ENCODE assay signal across 9 cellular contexts in the genomic region with DNA sequence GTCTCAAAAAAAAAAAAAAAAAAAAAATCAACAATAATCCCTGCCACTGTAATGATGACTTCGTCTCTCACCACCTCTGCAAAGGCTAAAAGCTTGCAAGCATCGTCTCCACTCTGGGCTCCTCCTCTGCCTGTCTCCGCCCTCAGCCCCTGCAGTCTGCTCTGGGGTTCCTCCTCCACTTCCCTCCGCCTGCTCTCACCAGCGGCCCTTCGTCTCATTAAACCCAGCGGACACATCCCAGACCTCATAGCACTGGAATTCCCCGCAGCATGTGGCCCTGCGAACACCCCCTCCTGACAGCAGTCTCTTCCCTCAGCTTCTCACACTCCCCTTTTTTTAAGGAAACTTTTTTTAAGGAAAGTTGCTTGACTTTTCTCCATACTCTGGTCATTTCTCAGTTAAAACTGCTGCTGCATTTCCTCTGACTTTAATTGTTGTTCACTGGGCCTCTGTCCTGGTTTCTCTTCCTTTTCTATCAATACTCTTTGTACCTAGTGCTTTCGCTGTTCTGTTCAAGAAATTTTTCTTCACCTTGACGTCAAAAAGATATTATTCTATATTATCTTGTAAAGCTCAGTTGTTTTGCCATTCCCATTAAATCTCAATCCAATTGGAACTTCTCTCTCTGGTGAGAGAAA.
A peak's percentile ranks its signal among the peaks of the same experiment; 100 is the strongest.
DNase-seq lines count a peak whose midpoint lies in the region; ATAC-seq and TF ChIP-seq lines count a peak whose summit lies in the region.
"Had no signal": no experiment of that assay in that cellular context is flagged by ENCODE, and none has a peak within 500 bp of the region (broad histone marks: within the 10 kb centered on the region; RNA-seq: fewer than 3 reads in every experiment).

No MANE protein-coding gene starts in this region.

- no peaks in the 10 kb centered on the region for H3K9me3 ChIP-seq in left lung
- no peaks in the 10 kb centered on the region for H3K9me3 ChIP-seq in uterus

- no peaks in the 10 kb centered on the region for H3K36me3 Mint-ChIP-seq in activated CD8-positive, alpha-beta T cell treated with anti-CD3 and anti-CD28 coated beads for 36 hours (ENCODE audit: low read depth)
- no peaks in the 10 kb centered on the region for H3K36me3 Mint-ChIP-seq in activated CD8-positive, alpha-beta T cell treated with anti-CD3 and anti-CD28 coated beads, Interleukin-2, amount 10 ng/mL, durations not matched to agents 7 days and 5 days (ENCODE audit: low read depth)

- H3K27me3 Mint-ChIP-seq in activated CD8-positive, alpha-beta T cell treated with anti-CD3 and anti-CD28 coated beads for 36 hours: peaks cover 6% of the 10 kb centered on the region
- H3K27me3 Mint-ChIP-seq in activated CD8-positive, alpha-beta T cell treated with anti-CD3 and anti-CD28 coated beads, Interleukin-2, amount 10 ng/mL, durations not matched to agents 7 days and 5 days (ENCODE audit: low read depth): peaks cover 5% of the 10 kb centered on the region

- H3K27me3 ChIP-seq in left lung (no peaks in the 10 kb centered on the region), uterus (no peaks in the 10 kb centered on the region)

- POLR2A ChIA-PET in activated CD8-positive, alpha-beta T cell treated with anti-CD3 and anti-CD28 coated beads for 36 hours (lab: Charles Lee): interaction anchor here (0.7 kb wide), 1 partner anchor 347 kb away, joined by 3 read pairs; no protein-coding TSS in a partner anchor
- POLR2A ChIA-PET in activated CD8-positive, alpha-beta T cell treated with anti-CD3 and anti-CD28 coated beads, Interleukin-2, amount 10 ng/mL, durations not matched to agents 7 days and 5 days (lab: Charles Lee): no interaction called here

- no peaks in the 10 kb centered on the region for H3K9me3 Mint-ChIP-seq in activated CD8-positive, alpha-beta T cell treated with anti-CD3 and anti-CD28 coated beads for 36 hours
- no peaks in the 10 kb centered on the region for H3K9me3 Mint-ChIP-seq in activated CD8-positive, alpha-beta T cell treated with anti-CD3 and anti-CD28 coated beads, Interleukin-2, amount 10 ng/mL, durations not matched to agents 7 days and 5 days (ENCODE audit: insufficient read depth)

- ATAC-seq in activated CD8-positive, alpha-beta T cell treated with anti-CD3 and anti-CD28 coated beads for 36 hours: no peak
- ATAC-seq in activated CD8-positive, alpha-beta T cell treated with anti-CD3 and anti-CD28 coated beads, Interleukin-2, amount 10 ng/mL, durations not matched to agents 7 days and 5 days: no peak
- ATAC-seq in left lung: peak; percentile 66

- intact Hi-C loops in activated CD8-positive, alpha-beta T cell treated with anti-CD3 and anti-CD28 coated beads for 36 hours (cut with micrococcal nuclease): no loop called here
- intact Hi-C loops in left lung (cut with DNase I): no loop called here
- intact Hi-C loops in uterus (cut with DNase I; ENCODE audit: low total_unique reads): no loop called here

- CTCF ChIA-PET in activated CD8-positive, alpha-beta T cell treated with anti-CD3 and anti-CD28 coated beads for 36 hours (lab: Charles Lee): no interaction called here
- CTCF ChIA-PET in activated CD8-positive, alpha-beta T cell treated with anti-CD3 and anti-CD28 coated beads, Interleukin-2, amount 10 ng/mL, durations not matched to agents 7 days and 5 days (lab: Charles Lee): no interaction called here

- H3K4me1 ChIP-seq in left lung: peaks cover 0 to 2% of the 10 kb centered on the region in 2 donors
- H3K4me1 ChIP-seq in uterus: peaks cover 0 to 10% of the 10 kb centered on the region in 2 donors

- TF ChIP-seq POLR2A in uterus (IDR thresholded peaks at IDR 0.05): no peak

- H3K4me3 ChIP-seq in choroid plexus epithelial cell (ENCODE audit: low read depth, low read length) (no peak overlapping the region), left lung (no peak overlapping the region), uterus (no peak overlapping the region)

- no peak overlapping the region for H3K27ac Mint-ChIP-seq in activated CD8-positive, alpha-beta T cell treated with anti-CD3 and anti-CD28 coated beads for 36 hours
- no peak overlapping the region for H3K27ac Mint-ChIP-seq in activated CD8-positive, alpha-beta T cell treated with anti-CD3 and anti-CD28 coated beads, Interleukin-2, amount 10 ng/mL, durations not matched to agents 7 days and 5 days

- no peak for TF ChIP-seq CTCF in activated CD8-positive, alpha-beta T cell treated with anti-CD3 and anti-CD28 coated beads for 36 hours (IDR thresholded peaks at IDR 0.05)
- no peak for TF ChIP-seq CTCF in choroid plexus epithelial cell (conservative IDR thresholded peaks at IDR 0.05; ENCODE audit: low read depth, low read length)
- no peak for TF ChIP-seq CTCF in left lung (IDR thresholded peaks at IDR 0.05)
- no peak for TF ChIP-seq CTCF in uterus (IDR thresholded peaks at IDR 0.05)

- no peaks in the 10 kb centered on the region for H3K4me1 Mint-ChIP-seq in activated CD8-positive, alpha-beta T cell treated with anti-CD3 and anti-CD28 coated beads for 36 hours (ENCODE audit: low read depth)
- H3K4me1 Mint-ChIP-seq in activated CD8-positive, alpha-beta T cell treated with anti-CD3 and anti-CD28 coated beads, Interleukin-2, amount 10 ng/mL, durations not matched to agents 7 days and 5 days (ENCODE audit: low read depth): no peaks in the 10 kb centered on the region

- DNase-seq in activated CD8-positive, alpha-beta T cell treated with anti-CD3 and anti-CD28 coated beads for 36 hours: peak; percentile 5
- no peak for DNase-seq in activated CD8-positive, alpha-beta T cell treated with anti-CD3 and anti-CD28 coated beads, Interleukin-2, amount 10 ng/mL, durations not matched to agents 7 days and 5 days
- DNase-seq in choroid plexus epithelial cell (ENCODE audit: low read depth): peak; percentile 55
- DNase-seq in left lung: peak in 1 of 2 donors; percentile 49
- peak; percentile 72 to 73 for DNase-seq in uterus
- DNase-seq in GOT3 (lab: John Stamatoyannopoulos, UW): no peak
- no peak for DNase-seq in foreskin melanocyte
- no peak for DNase-seq in NCI-H345 (lab: John Stamatoyannopoulos, UW)
- DNase-seq: SIG-M5 had no signal

- H3K36me3 ChIP-seq in left lung (no peaks in the 10 kb centered on the region), uterus (no peaks in the 10 kb centered on the region)

- no peak overlapping the region for H3K4me3 Mint-ChIP-seq in activated CD8-positive, alpha-beta T cell treated with anti-CD3 and anti-CD28 coated beads for 36 hours
- no peak overlapping the region for H3K4me3 Mint-ChIP-seq in activated CD8-positive, alpha-beta T cell treated with anti-CD3 and anti-CD28 coated beads, Interleukin-2, amount 10 ng/mL, durations not matched to agents 7 days and 5 days

- no peak overlapping the region for H3K27ac ChIP-seq in left lung
- H3K27ac ChIP-seq in uterus: peak overlapping the region; percentile 72 to 76

Comparison
In these comparisons a context has a peak if more than half of its experiments do, and no peak if none do; other contexts are left out.
1. DNase-seq: peak in activated CD8-positive, alpha-beta T cell treated with anti-CD3 and anti-CD28 coated beads for 36 hours (single experiment), choroid plexus epithelial cell (single experiment) and uterus (2 of 2); none in activated CD8-positive, alpha-beta T cell treated with anti-CD3 and anti-CD28 coated beads, Interleukin-2, amount 10 ng/mL, durations not matched to agents 7 days and 5 days (single experiment), GOT3 (single experiment), foreskin melanocyte (single experiment) and NCI-H345 (single experiment).
2. H3K27ac ChIP-seq: peak in uterus (2 of 2); none in left lung (0 of 2).